ENCODE assay signal across 8 cellular contexts in genomic region chr7:2353113-2353512, GRCh38. TPM values are rescaled to one million over a fixed set of nuclear protein-coding genes. Genes with fewer than 3 reads are reported as not detected.
DNase-seq lines count a peak whose midpoint lies in the region; ATAC-seq and TF ChIP-seq lines count a peak whose summit lies in the region.

No MANE protein-coding gene starts in this region.

- intact Hi-C loops in Calu3 (cut with micrococcal nuclease; ENCODE audit: unreplicated experiment), result loop anchor here (5.0 kb wide), 1 partner anchor 106 kb away; no protein-coding TSS in a partner anchor

- peak overlapping the region; percentile 69 for H3K4me2 ChIP-seq in OCI-LY3 (ENCODE audit: low read length)
- peak overlapping the region; percentile 94 for H3K4me2 ChIP-seq in osteoblast (ENCODE audit: insufficient read depth, low read length)

- peaks cover 22% of the 10 kb centered on the region for H4K20me1 ChIP-seq in OCI-LY3 (ENCODE audit: insufficient read depth, low read length)
- H4K20me1 ChIP-seq in osteoblast (ENCODE audit: insufficient read depth, low read length), result peaks cover 26% of the 10 kb centered on the region

- peaks cover 11% of the 10 kb centered on the region for H3K4me1 Mint-ChIP-seq in Calu3 (ENCODE audit: low read depth, unreplicated experiment)
- peaks cover 10% of the 10 kb centered on the region for H3K4me1 Mint-ChIP-seq in endothelial cell (ENCODE audit: unreplicated experiment)

- H3K4me1 ChIP-seq in OCI-LY3 (ENCODE audit: low read length), result peaks cover 13% of the 10 kb centered on the region; the same call in 1 of the 2 replicates
- peaks cover 26% of the 10 kb centered on the region for H3K4me1 ChIP-seq in osteoblast (ENCODE audit: insufficient read depth, low read length)

- H3K79me2 ChIP-seq in OCI-LY3 (ENCODE audit: low read length) (peaks cover 50% of the 10 kb centered on the region), osteoblast (ENCODE audit: insufficient read depth, low read length) (peaks cover 53% of the 10 kb centered on the region)

- TF ChIP-seq CTCF in Calu3 (IDR thresholded peaks at IDR 0.05; ENCODE audit: unreplicated experiment) (no peak), OCI-LY3 (IDR thresholded peaks at IDR 0.05; ENCODE audit: low read depth, low read length) (no peak), endothelial cell (IDR thresholded peaks at IDR 0.05; ENCODE audit: unreplicated experiment) (no peak), osteoblast (IDR thresholded peaks at IDR 0.05; ENCODE audit: extremely low read depth, low read depth, low read length) (no peak)

- H3K27me3 ChIP-seq in OCI-LY3 (ENCODE audit: low read depth, low read length) (no peaks in the 10 kb centered on the region), osteoblast (ENCODE audit: insufficient read depth, low read length) (no peaks in the 10 kb centered on the region)

- no peak for ATAC-seq in HG03280 (IDR thresholded peaks at IDR 0.05; ENCODE audit: unreplicated experiment)

- DNase-seq in Calu3 (no peak), endothelial cell (ENCODE audit: low spot score) (no peak), osteoblast (ENCODE audit: insufficient read length, low spot score, missing footprints) (no peak), HPDE6-E6E7 (ENCODE audit: extremely low spot score) (no peak), COR-L47 (lab: John Stamatoyannopoulos, UW) (no peak), SHP77 (lab: John Stamatoyannopoulos, UW) (no peak)

- H3K9me3 Mint-ChIP-seq in Calu3 (ENCODE audit: low read depth, unreplicated experiment), result no peaks in the 10 kb centered on the region
- no peaks in the 10 kb centered on the region for H3K9me3 Mint-ChIP-seq in endothelial cell (ENCODE audit: unreplicated experiment)

- H3K4me3 Mint-ChIP-seq in Calu3 (ENCODE audit: low read depth, unreplicated experiment) (peak overlapping the region; percentile 98), endothelial cell (ENCODE audit: unreplicated experiment) (peak overlapping the region; percentile 97)

- H3K27ac ChIP-seq in OCI-LY3 (ENCODE audit: low read length) (no peak overlapping the region), osteoblast (ENCODE audit: low read depth, low read length) (no peak overlapping the region)

- H2AFZ ChIP-seq in OCI-LY3 (ENCODE audit: low read depth, low read length) (no peak overlapping the region), osteoblast (ENCODE audit: low read length) (peak overlapping the region; percentile 97)

- H3K27me3 Mint-ChIP-seq in Calu3 (ENCODE audit: unreplicated experiment) (no peaks in the 10 kb centered on the region), endothelial cell (ENCODE audit: unreplicated experiment) (no peaks in the 10 kb centered on the region)

- peak overlapping the region; percentile 97 for H3K4me3 ChIP-seq in OCI-LY3 (ENCODE audit: low read length)
- H3K4me3 ChIP-seq in osteoblast (ENCODE audit: insufficient read depth, low read length), result peak overlapping the region; percentile 96

- peak overlapping the region; percentile 85 for H3K9ac ChIP-seq in OCI-LY3 (ENCODE audit: low read length)

- H3K27ac Mint-ChIP-seq in Calu3 (ENCODE audit: unreplicated experiment) (peak overlapping the region; percentile 100), endothelial cell (ENCODE audit: unreplicated experiment) (peak overlapping the region; percentile 100)

- CTCF ChIA-PET in Calu3 (lab: Charles Lee), result interaction anchor here (1.3 kb wide), 2 partner anchors 46 to 328 kb away, joined by 3 read pairs; no protein-coding TSS in a partner anchor

- H3K36me3 Mint-ChIP-seq in Calu3 (ENCODE audit: insufficient read depth, unreplicated experiment) (peaks cover 66% of the 10 kb centered on the region), endothelial cell (ENCODE audit: low read depth, unreplicated experiment) (peaks cover 7% of the 10 kb centered on the region)

- H3K36me3 ChIP-seq in OCI-LY3 (replicated peaks; ENCODE audit: low read depth, low read length) (peaks cover 23% of the 10 kb centered on the region), osteoblast (ENCODE audit: insufficient read depth, low read length) (peaks cover 15% of the 10 kb centered on the region)

- no peaks in the 10 kb centered on the region for H3K9me3 ChIP-seq in OCI-LY3 (ENCODE audit: insufficient read depth, low read length)
- H3K9me3 ChIP-seq in osteoblast (ENCODE audit: low read depth, low read length), result no peaks in the 10 kb centered on the region

- no TSS peak for BruUV-seq in Calu3 (replicated peaks; lab: Mats Ljungman, UMichigan)

RNA-seq across cellular contexts. Expression of gene EIF3B, which starts 1.5 kb away (rescaled TPM):
- 333 and 347 TPM in 2 replicates for total RNA-seq in Calu3 (2022)
- total RNA-seq in endothelial cell (ENCODE audit: unreplicated experiment), result 125 TPM
- total RNA-seq in osteoblast, result 151 and 176 TPM in 2 replicates

RNA-seq across cellular contexts. Expression of gene SNX8, which starts 38.9 kb away (rescaled TPM):
- total RNA-seq in Calu3 (2022) (57.0 and 70.3 TPM in 2 replicates), endothelial cell (ENCODE audit: unreplicated experiment) (40.7 TPM), osteoblast (16.3 and 25.0 TPM in 2 replicates)

RNA-seq across cellular contexts. Expression of gene CHST12, which starts 50.3 kb away (rescaled TPM):
- total RNA-seq in Calu3 (2022) (19.9 and 21.2 TPM in 2 replicates), endothelial cell (ENCODE audit: unreplicated experiment) (26.9 TPM), osteoblast (3.8 and 4.0 TPM in 2 replicates)
